In genomic region chr11:134765565-134765964, GRCh38 we compare ENCODE assay signal across 9 cellular contexts.
"Had no signal": no experiment of that assay in that cellular context is flagged by ENCODE, and none has a peak within 500 bp of the region (broad histone marks: within the 10 kb centered on the region; RNA-seq: fewer than 3 reads in every experiment).

No MANE protein-coding gene starts in this region.

- H3K4me3 ChIP-seq: GM23338, K562 had no signal

- FAIRE-seq: H1, H54, HTR-8/SVneo, K562 had no signal

- H3K4me2 ChIP-seq: GM23338 had no signal

- H2AFZ ChIP-seq: GM23338 had no signal

- DNase-seq: H9, HCEC 1CT, IMR-90, KG1 had no signal

- ATAC-seq: GM23338, K562 had no signal
